Comparison of ENCODE assay signal across 10 cellular contexts in genomic region chr16:49575352-49576172, GRCh38.
A peak's percentile ranks its signal among the peaks of the same experiment; 100 is the strongest.
DNase-seq lines count a peak whose midpoint lies in the region; ATAC-seq and TF ChIP-seq lines count a peak whose summit lies in the region.
"Had no signal": no experiment of that assay in that cellular context is flagged by ENCODE, and none has a peak within 500 bp of the region (broad histone marks: within the 10 kb centered on the region; RNA-seq: fewer than 3 reads in every experiment).

No MANE protein-coding gene starts in this region.

- no peak for TF ChIP-seq CTCF in DOHH2 (IDR thresholded peaks at IDR 0.05; ENCODE audit: low read depth, low read length, poor library complexity, severe bottlenecking)
- no peak for TF ChIP-seq CTCF in thyroid gland (IDR thresholded peaks at IDR 0.05)

- H3K27ac ChIP-seq in DOHH2 (ENCODE audit: low read depth, low read length) (no peak overlapping the region), thyroid gland (peak overlapping the region in 1 of 3 donors; percentile 2)
- H3K27ac ChIP-seq: epithelial cell of prostate had no signal

- H3K79me2 ChIP-seq in DOHH2 (ENCODE audit: control insufficient read depth, low read length), result no peaks in the 10 kb centered on the region

- H3K9me2 ChIP-seq in DOHH2 (replicated peaks; ENCODE audit: control insufficient read depth, low read length), result no peaks in the 10 kb centered on the region

- H3K36me3 ChIP-seq in DOHH2 (ENCODE audit: control insufficient read depth, low read length) (no peaks in the 10 kb centered on the region), thyroid gland (no peaks in the 10 kb centered on the region)

- H4K20me1 ChIP-seq in DOHH2 (ENCODE audit: control insufficient read depth, insufficient read depth, low read depth, low read length), result no peaks in the 10 kb centered on the region

- H3K9me3 ChIP-seq in DOHH2 (ENCODE audit: control insufficient read depth, insufficient read depth, low read length) (no peaks in the 10 kb centered on the region), thyroid gland (no peaks in the 10 kb centered on the region)

- H3K4me1 ChIP-seq in DOHH2 (ENCODE audit: control insufficient read depth, low read length), result peaks cover 19% of the 10 kb centered on the region
- peaks cover 7 to 11% of the 10 kb centered on the region in 2 donors for H3K4me1 ChIP-seq in thyroid gland

- DNase-seq in head of caudate nucleus, result peak in 35 of 42 donors; percentile 21 to 63 (median 44)
- peak; percentile 69 to 71 for DNase-seq in thyroid gland
- DNase-seq in G401 (ENCODE audit: low spot score), result no peak
- DNase-seq in cerebellar cortex (ENCODE audit: low spot score), result no peak
- no peak for DNase-seq in activated CD4-positive, alpha-beta T cell treated with anti-CD3 and anti-CD28 coated beads for 48 hours
- DNase-seq: CD4-positive, CD25-positive, alpha-beta regulatory T cell had no signal

- H3K27me3 ChIP-seq in DOHH2 (ENCODE audit: control insufficient read depth, low read length), result no peaks in the 10 kb centered on the region
- H3K27me3 ChIP-seq in thyroid gland, result no peaks in the 10 kb centered on the region

- 28 to 31% methylated on average over 11 to 14 of the region's 14 CpGs for WGBS in thyroid gland, 2 donors

- in situ Hi-C loops in G401 (cut with HindIII; ENCODE audit: low sequenced_read_pairs), result no loop called here

- no peaks in the 10 kb centered on the region for H3F3A ChIP-seq in DOHH2 (ENCODE audit: control insufficient read depth, insufficient read depth)

- peak overlapping the region; percentile 53 for H3K4me2 ChIP-seq in DOHH2 (ENCODE audit: low read length)

- H3K4me3 ChIP-seq in DOHH2 (ENCODE audit: low read length), result 0 out of 2 replicates have a peak overlapping the region, but pooled peaks have one; percentile 34
- no peak overlapping the region for H3K4me3 ChIP-seq in thyroid gland (replicated peaks in 1 of 3)

- intact Hi-C loops in head of caudate nucleus (cut with DNase I), result no loop called here
- intact Hi-C loops in thyroid gland (cut with DNase I), result no loop called here

- peak in 1 of 2 donors; percentile 16 for TF ChIP-seq POLR2A in thyroid gland (IDR thresholded peaks at IDR 0.05)

- ATAC-seq in GM21447 (IDR thresholded peaks at IDR 0.05; ENCODE audit: unreplicated experiment) (peak; percentile 97), HG03521 (IDR thresholded peaks at IDR 0.05; ENCODE audit: unreplicated experiment) (peak; percentile 93)

Comparison
In these comparisons a context has a peak if more than half of its experiments do, and no peak if none do; other contexts are left out.
1. DNase-seq: peak in head of caudate nucleus (35 of 42) and thyroid gland (2 of 2); none in G401 (single experiment), cerebellar cortex (single experiment) and activated CD4-positive, alpha-beta T cell treated with anti-CD3 and anti-CD28 coated beads for 48 hours (single experiment).